ENCODE assay signal across 16 cellular contexts in genomic region chr10:50452603-50453002, GRCh38.
DNase-seq lines count a peak whose midpoint lies in the region; ATAC-seq, FAIRE-seq and TF ChIP-seq lines count a peak whose summit lies in the region.
"Had no signal": no experiment of that assay in that cellular context is flagged by ENCODE, and none has a peak within 500 bp of the region (broad histone marks: within the 10 kb centered on the region; RNA-seq: fewer than 3 reads in every experiment).

No MANE protein-coding gene starts in this region.

- no peak for TF ChIP-seq CTCF in nephron progenitor cell (IDR thresholded peaks at IDR 0.05)

- DNase-seq in GM18507 (ENCODE audit: extremely low spot score, insufficient read length, low read depth) (no peak), nephron progenitor cell (no peak), NCI-H146 treated with DMSO at 0.1 percent for 48 hours (lab: John Stamatoyannopoulos, UW; ENCODE audit: unreplicated experiment) (no peak), HuH-7 (ENCODE audit: low spot score) (no peak), inferior parietal cortex (ENCODE audit: extremely low spot score) (no peak)
- DNase-seq in central memory CD8-positive, alpha-beta T cell (ENCODE audit: low spot score in 2 of 2), result no peak
- DNase-seq: activated naive CD4-positive, alpha-beta T cell treated with Interleukin-2 at 50 U/mL for 16 hours; body of pancreas; DMS53; left ventricle myocardium superior; NCI-H2107; NCI-H82; SHP77 treated with DMSO at 0.1 percent for 48 hours; tibial artery had no signal

- FAIRE-seq in GM18507 (lab: Jason Lieb, UNC), result peak; percentile 74

- peaks cover 3% of the 10 kb centered on the region for H3K36me3 Mint-ChIP-seq in central memory CD8-positive, alpha-beta T cell (ENCODE audit: insufficient read depth)
- H3K36me3 Mint-ChIP-seq in nephron progenitor cell (ENCODE audit: low read depth), result no peaks in the 10 kb centered on the region

- no peak overlapping the region for H3K4me3 Mint-ChIP-seq in central memory CD8-positive, alpha-beta T cell
- H3K4me3 Mint-ChIP-seq in nephron progenitor cell, result no peak overlapping the region

- H3K27me3 Mint-ChIP-seq in central memory CD8-positive, alpha-beta T cell, result no peaks in the 10 kb centered on the region
- H3K27me3 Mint-ChIP-seq in nephron progenitor cell (ENCODE audit: low read depth, poor library complexity), result no peaks in the 10 kb centered on the region

- no peaks in the 10 kb centered on the region for H3K9me3 Mint-ChIP-seq in central memory CD8-positive, alpha-beta T cell
- H3K9me3 Mint-ChIP-seq in nephron progenitor cell, result no peaks in the 10 kb centered on the region

- H3K4me1 Mint-ChIP-seq in central memory CD8-positive, alpha-beta T cell, result peaks cover 18% of the 10 kb centered on the region
- no peaks in the 10 kb centered on the region for H3K4me1 Mint-ChIP-seq in nephron progenitor cell

- H3K27ac Mint-ChIP-seq in central memory CD8-positive, alpha-beta T cell (ENCODE audit: low read depth), result peak overlapping the region; percentile 20
- H3K27ac Mint-ChIP-seq in nephron progenitor cell, result no peak overlapping the region

- ATAC-seq in GM21786 (IDR thresholded peaks at IDR 0.05; ENCODE audit: unreplicated experiment) (peak; percentile 28), HG03571 (IDR thresholded peaks at IDR 0.05; ENCODE audit: unreplicated experiment) (peak; percentile 31)
- no peak for ATAC-seq in central memory CD8-positive, alpha-beta T cell (replicated peaks; ENCODE audit: extremely low read depth, poor library complexity, severe bottlenecking)
- ATAC-seq: body of pancreas, left ventricle myocardium superior had no signal
